13 cellular contexts compared by ENCODE assay signal in genomic region chr1:189752461-189752860, GRCh38.
DNase-seq lines count a peak whose midpoint lies in the region; ATAC-seq and TF ChIP-seq lines count a peak whose summit lies in the region.
"Had no signal": no experiment of that assay in that cellular context is flagged by ENCODE, and none has a peak within 500 bp of the region (broad histone marks: within the 10 kb centered on the region; RNA-seq: fewer than 3 reads in every experiment).

No MANE protein-coding gene starts in this region.

- H3K36me3 ChIP-seq in GM23338 (ENCODE audit: insufficient read depth) (peaks cover 5% of the 10 kb centered on the region), hepatocyte (replicated peaks; ENCODE audit: insufficient read depth, low read depth) (no peaks in the 10 kb centered on the region), upper lobe of left lung (no peaks in the 10 kb centered on the region), heart left ventricle (no peaks in the 10 kb centered on the region)

- in situ Hi-C loops in astrocyte of the spinal cord (cut with HindIII; ENCODE audit: low sequenced_read_pairs) = no loop called here

- H3K4me2 ChIP-seq in GM23338 (no peak overlapping the region), hepatocyte (peak overlapping the region; percentile 34)

- H2AFZ ChIP-seq in GM23338 (peak overlapping the region; percentile 52; the same call in 1 of the 2 replicates), hepatocyte (peak overlapping the region; percentile 8)

- no peaks in the 10 kb centered on the region for H3K79me2 ChIP-seq in GM23338 (replicated peaks; ENCODE audit: insufficient read depth)
- no peaks in the 10 kb centered on the region for H3K79me2 ChIP-seq in hepatocyte

- DNase-seq in GM23338 (ENCODE audit: low spot score) (no peak), astrocyte of the spinal cord (ENCODE audit: low read depth, low spot score) (peak; percentile 41), hepatocyte (ENCODE audit: low spot score) (peak; percentile 6), renal cortical epithelial cell (ENCODE audit: low read depth) (peak; percentile 13), upper lobe of left lung (no peak), heart left ventricle (no peak)
- no peak for DNase-seq in activated CD4-positive, CD25-positive, alpha-beta regulatory T cell (lab: John Stamatoyannopoulos, UW)
- DNase-seq: ACHN, NCI-H1417, NCI-H187 treated with DMSO at 0.1 percent for 48 hours, NCI-H748 treated with DMSO at 0.1 percent for 48 hours, RPMI8226, SIG-M5 had no signal

- H3K27ac ChIP-seq in GM23338 (ENCODE audit: low read depth) (no peak overlapping the region), hepatocyte (peak overlapping the region; percentile 13), upper lobe of left lung (no peak overlapping the region), heart left ventricle (no peak overlapping the region)

- TF ChIP-seq CTCF in GM23338 (conservative IDR thresholded peaks at IDR 0.05; ENCODE audit: low read depth in 2 of 2) (no peak), astrocyte of the spinal cord (IDR thresholded peaks at IDR 0.05; ENCODE audit: low read depth, low read length) (no peak), hepatocyte (IDR thresholded peaks at IDR 0.05; ENCODE audit: poor library complexity) (no peak), upper lobe of left lung (IDR thresholded peaks at IDR 0.05) (no peak), heart left ventricle (IDR thresholded peaks at IDR 0.05) (no peak)

- H3K27me3 ChIP-seq in GM23338 (ENCODE audit: insufficient read depth) (no peaks in the 10 kb centered on the region), hepatocyte (no peaks in the 10 kb centered on the region), upper lobe of left lung (no peaks in the 10 kb centered on the region), heart left ventricle (no peaks in the 10 kb centered on the region)

- no peaks in the 10 kb centered on the region for H3K27me3 Mint-ChIP-seq in GM23338 (ENCODE audit: insufficient read depth, low read depth, poor library complexity)

- H3K9me2 ChIP-seq in GM23338 (ENCODE audit: insufficient read depth) = no peaks in the 10 kb centered on the region
- no peaks in the 10 kb centered on the region for H3K9me2 ChIP-seq in hepatocyte (replicated peaks; ENCODE audit: insufficient read depth)

- H3K4me1 ChIP-seq in GM23338 (ENCODE audit: insufficient read depth) (no peaks in the 10 kb centered on the region), hepatocyte (ENCODE audit: insufficient read depth) (peaks cover 8% of the 10 kb centered on the region), upper lobe of left lung (no peaks in the 10 kb centered on the region), heart left ventricle (no peaks in the 10 kb centered on the region)

- TF ChIP-seq EP300 in upper lobe of left lung (IDR thresholded peaks at IDR 0.05) = no peak

- peaks cover 20% of the 10 kb centered on the region for H3K9me3 Mint-ChIP-seq in GM23338

- H3K9me3 ChIP-seq in hepatocyte (ENCODE audit: low read depth) (no peaks in the 10 kb centered on the region), upper lobe of left lung (peaks cover 0 to 6% (median 2%) of the 10 kb centered on the region in 4 donors), heart left ventricle (peaks cover 0 to 10% (median 0%) of the 10 kb centered on the region in 12 donors)

- no peaks in the 10 kb centered on the region for H3K4me1 Mint-ChIP-seq in GM23338

- H3K27ac Mint-ChIP-seq in GM23338 = no peak overlapping the region

- H3F3A ChIP-seq in GM23338 (replicated peaks; ENCODE audit: low read depth) = no peaks in the 10 kb centered on the region

- H3K36me3 Mint-ChIP-seq in GM23338 (ENCODE audit: low read depth) = peaks cover 10% of the 10 kb centered on the region

- H4K20me1 ChIP-seq in GM23338 (replicated peaks; ENCODE audit: insufficient read depth) = no peaks in the 10 kb centered on the region
- H4K20me1 ChIP-seq in hepatocyte (ENCODE audit: insufficient read depth, poor library complexity, severe bottlenecking) = no peaks in the 10 kb centered on the region

- no peak overlapping the region for H3K4me3 Mint-ChIP-seq in GM23338

- no peak overlapping the region for H3K4me3 ChIP-seq in GM23338
- H3K4me3 ChIP-seq in astrocyte of the spinal cord (ENCODE audit: low read depth, low read length) = no peak overlapping the region
- no peak overlapping the region for H3K4me3 ChIP-seq in hepatocyte
- no peak overlapping the region for H3K4me3 ChIP-seq in upper lobe of left lung
- no peak overlapping the region for H3K4me3 ChIP-seq in heart left ventricle

- ATAC-seq in GM23338 = no peak
- ATAC-seq in upper lobe of left lung (ENCODE audit: low FRiP score in 2 of 2) = no peak
- no peak for ATAC-seq in heart left ventricle

- no peak for TF ChIP-seq POLR2A in upper lobe of left lung (IDR thresholded peaks at IDR 0.05)
- TF ChIP-seq POLR2A in heart left ventricle (IDR thresholded peaks at IDR 0.05) = no peak

- intact Hi-C loops in heart left ventricle (cut with DNase I) = no loop called here

TF ChIP-seq in GM23338, 12 proteins besides CTCF, POLR2A, EP300 and RAD21 (continues in another document):
- TF ChIP-seq CREB1 (CRISPR knock-in tag; IDR thresholded peaks at IDR 0.05; ENCODE audit: low read depth) (no peak), ZNF114 (CRISPR knock-in tag; IDR thresholded peaks at IDR 0.05) (no peak), JUNB (IDR thresholded peaks at IDR 0.05; ENCODE audit: unreplicated experiment) (no peak), STAT1 (IDR thresholded peaks at IDR 0.05; ENCODE audit: unreplicated experiment) (no peak), REST (IDR thresholded peaks at IDR 0.05; ENCODE audit: unreplicated experiment) (no peak), EZH2phosphoT487 (IDR thresholded peaks at IDR 0.05; ENCODE audit: unreplicated experiment) (no peak), NANOG (IDR thresholded peaks at IDR 0.05; ENCODE audit: borderline replicate concordance) (no peak), ZNF331 (CRISPR knock-in tag; IDR thresholded peaks at IDR 0.05; ENCODE audit: low read depth) (no peak), ETS1 (IDR thresholded peaks at IDR 0.05) (no peak), POLR2AphosphoS5 (IDR thresholded peaks at IDR 0.05; ENCODE audit: low read depth) (no peak)

Comparison
In these comparisons a context has a peak if more than half of its experiments do, and no peak if none do; other contexts are left out.
1. DNase-seq: peak in astrocyte of the spinal cord (single experiment), hepatocyte (single experiment) and renal cortical epithelial cell (single experiment); none in GM23338 (single experiment), upper lobe of left lung (0 of 2), activated CD4-positive, CD25-positive, alpha-beta regulatory T cell (0 of 4) and heart left ventricle (0 of 5).